28 cellular contexts compared by ENCODE assay signal in the genomic region with DNA sequence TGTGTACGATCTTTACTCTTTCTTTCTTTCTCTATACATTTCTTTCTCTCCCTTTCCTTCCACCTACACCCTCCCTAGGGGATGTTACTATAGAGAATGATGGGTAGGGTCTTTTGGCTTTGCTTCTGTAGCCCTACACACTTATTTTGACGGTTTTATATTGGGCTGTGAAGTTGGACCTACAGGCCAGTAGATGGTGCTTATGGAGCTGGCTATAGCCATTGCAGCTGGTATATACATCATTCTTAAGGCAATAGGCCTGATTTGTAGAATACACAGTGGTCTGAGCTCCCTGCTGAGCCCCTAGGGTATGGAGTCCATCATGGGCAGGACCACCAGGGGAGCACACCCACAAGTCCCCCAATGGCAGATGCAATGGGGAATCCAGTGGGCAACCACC.
"Had no signal": no experiment of that assay in that cellular context is flagged by ENCODE, and none has a peak within 500 bp of the region (broad histone marks: within the 10 kb centered on the region; RNA-seq: fewer than 3 reads in every experiment).

No MANE protein-coding gene starts in this region.

- H3K27me3 Mint-ChIP-seq: activated B cell treated with CpG ODN at 0.5 μM for 24 hours; activated CD4-positive, alpha-beta memory T cell treated with anti-CD3 and anti-CD28 coated beads for 36 hours; activated CD4-positive, alpha-beta T cell treated with anti-CD3 and anti-CD28 coated beads, Interleukin-2, amount 10 ng/mL, durations not matched to agents 7 days and 5 days; activated naive CD8-positive, alpha-beta T cell had no signal

- H3K4me1 ChIP-seq: Peyer's patch, SJCRH30 had no signal

- H3K36me3 Mint-ChIP-seq: activated CD4-positive, alpha-beta memory T cell treated with anti-CD3 and anti-CD28 coated beads for 36 hours; activated naive CD8-positive, alpha-beta T cell; brain had no signal

- H3K4me3 ChIP-seq: cardiac muscle cell, Peyer's patch, SJCRH30 had no signal

- H3K4me1 Mint-ChIP-seq: activated B cell treated with CpG ODN at 0.5 μM for 24 hours; activated CD4-positive, alpha-beta T cell treated with anti-CD3 and anti-CD28 coated beads, Interleukin-2, amount 10 ng/mL, durations not matched to agents 7 days and 5 days; brain had no signal

- H3K9me3 Mint-ChIP-seq: activated CD4-positive, alpha-beta T cell treated with anti-CD3 and anti-CD28 coated beads, Interleukin-2, amount 10 ng/mL, durations not matched to agents 7 days and 5 days had no signal

- DNase-seq: activated B cell treated with CpG ODN at 0.5 μM for 24 hours; activated CD4-positive, alpha-beta memory T cell treated with anti-CD3 and anti-CD28 coated beads for 36 hours; activated CD4-positive, alpha-beta T cell treated with anti-CD3 and anti-CD28 coated beads, Interleukin-2, amount 10 ng/mL, durations not matched to agents 7 days and 5 days; activated CD8-positive, alpha-beta memory T cell treated with anti-CD3 and anti-CD28 coated beads for 24 hours; activated effector memory CD4-positive, alpha-beta T cell treated with anti-CD3 and anti-CD28 coated beads, Interleukin-2, amount 50 U/mL, for 16 hours; activated naive CD4-positive, alpha-beta T cell treated with Interleukin-2 at 50 U/mL for 16 hours; activated T-cell treated with anti-CD3 and anti-CD28 coated beads, Interleukin-2, amount 50 U/mL, for 4 hours; amygdala; MV-4-11; NCI-H1092 treated with DMSO at 0.1 percent for 48 hours; NCI-H1436; NCI-H1694 treated with DMSO at 0.1 percent for 48 hours; NCI-H2029 treated with DMSO at 0.1 percent for 48 hours; NCI-H345; NCI-H510A treated with DMSO at 0.1 percent for 48 hours; NCI-H774; NK-92 treated with Interleukin-12 subunit alpha and Interleukin-12 subunit beta, amount 100 ng/mL, for 24 hours; Peyer's patch; Right ventricle myocardium superior; SJCRH30; SK-N-SH; SW 1271 had no signal

- H3K27ac ChIP-seq: cardiac muscle cell, KMS-11, Peyer's patch, RWPE1, SJCRH30 had no signal

- H3K9ac ChIP-seq: KMS-11, SK-N-SH had no signal

- H3K27me3 ChIP-seq: cardiac muscle cell, Peyer's patch, SJCRH30 had no signal

- H3K9me3 ChIP-seq: SJCRH30, SK-N-SH had no signal

- H3K36me3 ChIP-seq: cardiac muscle cell, Peyer's patch, SJCRH30 had no signal

- H3K4me3 Mint-ChIP-seq: activated B cell treated with CpG ODN at 0.5 μM for 24 hours; activated CD4-positive, alpha-beta memory T cell treated with anti-CD3 and anti-CD28 coated beads for 36 hours; activated CD4-positive, alpha-beta T cell treated with anti-CD3 and anti-CD28 coated beads, Interleukin-2, amount 10 ng/mL, durations not matched to agents 7 days and 5 days; activated naive CD8-positive, alpha-beta T cell; activated T-cell treated with anti-CD3 and anti-CD28 coated beads, Interleukin-2, amount 50 U/mL, for 4 hours; brain; T-helper 1 cell treated with Interleukin-12 subunit alpha and Interleukin-12 subunit beta and Interleukin-4 antibody, amounts not matched to agents 30 μg/mL and 1 μg/mL, for 36 hours had no signal

- H3K27ac Mint-ChIP-seq: activated B cell treated with CpG ODN at 0.5 μM for 24 hours; activated CD4-positive, alpha-beta memory T cell treated with anti-CD3 and anti-CD28 coated beads for 36 hours; activated CD4-positive, alpha-beta T cell treated with anti-CD3 and anti-CD28 coated beads, Interleukin-2, amount 10 ng/mL, durations not matched to agents 7 days and 5 days; activated naive CD8-positive, alpha-beta T cell; brain; T-helper 1 cell treated with Interleukin-12 subunit alpha and Interleukin-12 subunit beta and Interleukin-4 antibody, amounts not matched to agents 30 μg/mL and 1 μg/mL, for 36 hours had no signal

- ATAC-seq: activated T-cell treated with anti-CD3 and anti-CD28 coated beads, Interleukin-2, amount 50 U/mL, for 4 hours had no signal
